ENCODE assay signal across 31 cellular contexts in genomic region chr7:15400440-15400839, GRCh38.
"Had no signal": no experiment of that assay in that cellular context is flagged by ENCODE, and none has a peak within 500 bp of the region (broad histone marks: within the 10 kb centered on the region; RNA-seq: fewer than 3 reads in every experiment).

No MANE protein-coding gene starts in this region.

- H3K27me3 ChIP-seq: brain microvascular endothelial cell, dorsolateral prefrontal cortex, foreskin keratinocyte, gastrocnemius medialis, heart left ventricle had no signal

- H3K27ac Mint-ChIP-seq: activated CD4-positive, alpha-beta T cell treated with anti-CD3 and anti-CD28 coated beads for 36 hours; activated CD4-positive, alpha-beta T cell treated with anti-CD3 and anti-CD28 coated beads, Interleukin-2, amount 10 ng/mL, durations not matched to agents 7 days and 5 days; activated CD8-positive, alpha-beta T cell treated with anti-CD3 and anti-CD28 coated beads for 36 hours; activated naive CD8-positive, alpha-beta T cell; activated T-helper 17 cell treated with anti-CD3 and anti-CD28 coated beads, Interleukin-2, amount 50 U/mL, for 72 hours; dendritic cell treated with granulocyte-macrophage colony-stimulating factor and Interleukin-4, amounts not matched to agents 40 ng/mL and 50 ng/mL, for 4 days; endodermal cell had no signal

- H3K36me3 Mint-ChIP-seq: activated naive CD8-positive, alpha-beta T cell had no signal

- ATAC-seq: activated CD4-positive, alpha-beta T cell treated with anti-CD3 and anti-CD28 coated beads for 36 hours; activated CD8-positive, alpha-beta T cell treated with anti-CD3 and anti-CD28 coated beads for 36 hours; activated T-cell treated with anti-CD3 and anti-CD28 coated beads, Interleukin-2, amount 50 U/mL, for 4 hours; activated T-helper 17 cell treated with anti-CD3 and anti-CD28 coated beads, Interleukin-2, amount 50 U/mL, for 72 hours; esophagus mucosa; foreskin keratinocyte; gastrocnemius medialis; heart left ventricle had no signal

- H3K4me3 ChIP-seq: coronary artery, dorsolateral prefrontal cortex, gastrocnemius medialis, heart left ventricle had no signal

- H3K4me1 Mint-ChIP-seq: activated CD4-positive, alpha-beta T cell treated with anti-CD3 and anti-CD28 coated beads for 36 hours; activated CD4-positive, alpha-beta T cell treated with anti-CD3 and anti-CD28 coated beads, Interleukin-2, amount 10 ng/mL, durations not matched to agents 7 days and 5 days; activated T-helper 17 cell treated with anti-CD3 and anti-CD28 coated beads, Interleukin-2, amount 50 U/mL, for 72 hours; central memory CD8-positive, alpha-beta T cell had no signal

- H3K27ac ChIP-seq: brain microvascular endothelial cell, coronary artery, dorsolateral prefrontal cortex, foreskin keratinocyte, gastrocnemius medialis, heart left ventricle had no signal

- H3K27me3 Mint-ChIP-seq: activated CD4-positive, alpha-beta T cell treated with anti-CD3 and anti-CD28 coated beads for 36 hours; activated CD4-positive, alpha-beta T cell treated with anti-CD3 and anti-CD28 coated beads, Interleukin-2, amount 10 ng/mL, durations not matched to agents 7 days and 5 days; activated CD8-positive, alpha-beta T cell treated with anti-CD3 and anti-CD28 coated beads for 36 hours; activated naive CD8-positive, alpha-beta T cell; activated T-helper 17 cell treated with anti-CD3 and anti-CD28 coated beads, Interleukin-2, amount 50 U/mL, for 72 hours; central memory CD8-positive, alpha-beta T cell; dendritic cell treated with granulocyte-macrophage colony-stimulating factor and Interleukin-4, amounts not matched to agents 40 ng/mL and 50 ng/mL, for 4 days had no signal

- FAIRE-seq: astrocyte, bronchial epithelial cell had no signal

- H3K9me3 ChIP-seq: gastrocnemius medialis, heart left ventricle had no signal

- H3K36me3 ChIP-seq: brain microvascular endothelial cell, gastrocnemius medialis, heart left ventricle had no signal

- H3K4me1 ChIP-seq: foreskin keratinocyte, gastrocnemius medialis had no signal

- DNase-seq: activated CD4-positive, alpha-beta T cell treated with anti-CD3 and anti-CD28 coated beads for 36 hours; activated CD4-positive, alpha-beta T cell treated with anti-CD3 and anti-CD28 coated beads, Interleukin-2, amount 10 ng/mL, durations not matched to agents 7 days and 5 days; activated CD4-positive, alpha-beta T cell treated with anti-CD3 and anti-CD28 coated beads, Interleukin-2, amount 50 U/mL, for 48 hours; activated CD4-positive, CD25-positive, alpha-beta regulatory T cell; activated CD4-positive, CD25-positive, alpha-beta regulatory T cell treated with anti-CD3 and anti-CD28 coated beads, Interleukin-2, amount 50 U/mL, for 72 hours; activated CD8-positive, alpha-beta memory T cell treated with anti-CD3 and anti-CD28 coated beads for 24 hours; activated CD8-positive, alpha-beta T cell treated with anti-CD3 and anti-CD28 coated beads for 36 hours; activated effector memory CD4-positive, alpha-beta T cell treated with Interleukin-2 at 50 U/mL for 16 hours; activated gamma-delta T cell treated with Interleukin-2 at 50 U/mL for 16 hours; activated naive CD4-positive, alpha-beta T cell treated with anti-CD3 and anti-CD28 coated beads, Interleukin-2, amount 50 U/mL, for 16 hours; activated naive CD4-positive, alpha-beta T cell treated with Interleukin-2 at 50 U/mL for 16 hours; activated T-cell treated with anti-CD3 and anti-CD28 coated beads, Interleukin-2, amount 50 U/mL, for 4 hours; amniotic stem cell; anterior cingulate cortex; brain microvascular endothelial cell; dorsolateral prefrontal cortex; effector memory CD4-positive, alpha-beta T cell; endodermal cell; foreskin keratinocyte; gastrocnemius medialis; glutamatergic neuron; heart left ventricle; T-helper 2 cell had no signal

- H3K4me3 Mint-ChIP-seq: activated CD4-positive, alpha-beta T cell treated with anti-CD3 and anti-CD28 coated beads for 36 hours; activated CD4-positive, alpha-beta T cell treated with anti-CD3 and anti-CD28 coated beads, Interleukin-2, amount 10 ng/mL, durations not matched to agents 7 days and 5 days; activated CD8-positive, alpha-beta T cell treated with anti-CD3 and anti-CD28 coated beads for 36 hours; activated naive CD8-positive, alpha-beta T cell; activated T-cell treated with anti-CD3 and anti-CD28 coated beads, Interleukin-2, amount 50 U/mL, for 4 hours; activated T-helper 17 cell treated with anti-CD3 and anti-CD28 coated beads, Interleukin-2, amount 50 U/mL, for 72 hours; central memory CD8-positive, alpha-beta T cell; dendritic cell treated with granulocyte-macrophage colony-stimulating factor and Interleukin-4, amounts not matched to agents 40 ng/mL and 50 ng/mL, for 4 days; endodermal cell had no signal
